8 cellular contexts compared by ENCODE assay signal in the genomic region with DNA sequence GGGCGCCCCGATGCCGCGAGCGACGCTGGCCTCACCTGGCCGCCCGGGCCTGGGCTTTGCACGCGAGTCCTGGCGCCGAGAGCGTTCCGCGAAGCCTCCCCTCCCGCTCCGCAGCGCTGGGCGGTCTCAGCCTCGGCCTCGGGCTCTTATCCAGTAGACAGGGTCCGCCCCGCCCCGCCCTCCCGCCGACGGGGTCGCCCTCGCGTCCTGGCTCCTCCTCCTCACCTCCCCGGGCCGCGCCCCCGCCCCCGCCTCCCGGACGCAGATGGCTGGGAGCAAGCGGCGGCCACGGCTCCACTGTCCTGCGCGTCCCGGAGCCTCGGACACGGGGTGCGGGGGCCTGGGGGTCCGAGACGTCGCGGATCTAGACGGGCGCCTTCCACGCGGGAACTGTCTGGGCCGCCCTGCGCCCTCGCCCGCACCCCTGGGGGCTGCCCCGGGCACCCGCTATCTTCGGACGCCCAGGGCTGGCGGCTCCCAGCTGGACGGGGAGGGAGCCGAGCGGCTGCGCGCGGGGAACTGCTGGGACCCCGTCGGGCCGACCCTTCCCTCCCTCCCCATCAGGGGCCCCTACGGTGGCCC. TPM values are rescaled to one million over a fixed set of nuclear protein-coding genes. Genes with fewer than 3 reads are reported as not detected.
A peak's percentile ranks its signal among the peaks of the same experiment; 100 is the strongest.
DNase-seq lines count a peak whose midpoint lies in the region; ATAC-seq, FAIRE-seq and TF ChIP-seq lines count a peak whose summit lies in the region.

A gene (minus strand): TSS at position 128 of the 582 bp plus-strand sequence. CDS start 2,243 bp downstream, outside the sequence.

- CTCF ChIA-PET in HepG2 (lab: Yijun Ruan, JAX; ENCODE audit: low intra/inter-chr PET ratio, low total read pairs), result no interaction called here

- H3K27me3 Mint-ChIP-seq in natural killer cell (ENCODE audit: low read depth in 2 of 2), result peaks cover 24 to 42% of the 10 kb centered on the region in 2 donors

- no TSS peak for BruUV-seq in HepG2 (replicated peaks; lab: Mats Ljungman, UMichigan)

- H3K27me3 ChIP-seq in right lobe of liver (peaks cover 10 to 26% of the 10 kb centered on the region in 2 donors), HepG2 (ENCODE audit: control insufficient read depth in 1 of 2, insufficient read depth in 2 of 2, low read length in 2 of 2) (peaks cover 18 to 66% of the 10 kb centered on the region in 2 experiments)

- TF ChIP-seq CTCF in right lobe of liver (IDR thresholded peaks at IDR 0.05), result no peak
- no peak for TF ChIP-seq CTCF in HepG2 (CRISPR knock-in tag; IDR thresholded peaks at IDR 0.05)
- no peak for TF ChIP-seq CTCF in natural killer cell (IDR thresholded peaks at IDR 0.05)

- FAIRE-seq in HepG2 (lab: Jason Lieb, UNC), result no peak

- H3K4me1 ChIP-seq in right lobe of liver (peaks cover 0 to 9% (median 0%) of the 10 kb centered on the region in 4 donors), HepG2 (ENCODE audit: insufficient read depth, low read length) (no peaks in the 10 kb centered on the region)

- no peak within 1 kb of the TSS for H3K9ac ChIP-seq in HepG2 (ENCODE audit: insufficient read depth, low read depth, low read length)

- in situ Hi-C loops in HepG2 (cut with HindIII; ENCODE audit: extremely low pct_ligation_motif_present, low pct_unique_long_range_greater_than_20kb), result no loop called here

- ATAC-seq in right lobe of liver, result peak in 3 of 4 donors; percentile 38 to 59 (median 41)
- no peak for ATAC-seq in HepG2
- ATAC-seq in natural killer cell, result peak; percentile 18 to 55 (median 43)
- no peak for ATAC-seq in HG03159 (IDR thresholded peaks at IDR 0.05; ENCODE audit: unreplicated experiment)

- DNase-seq in right lobe of liver (peak in 2 of 3 donors; percentile 49 to 59), HepG2 (ENCODE audit: low spot score) (no peak), ecto neural progenitor cell (ENCODE audit: low spot score) (peak; percentile 92), natural killer cell (no peak), NCI-H1417 treated with DMSO at 0.1 percent for 48 hours (lab: John Stamatoyannopoulos, UW) (no peak), NCI-H2107 (lab: John Stamatoyannopoulos, UW) (no peak), anterior cingulate cortex (lab: John Stamatoyannopoulos, UW) (no peak)

- H3K4me3 Mint-ChIP-seq in natural killer cell, result peak within 1 kb of the TSS; percentile 74

- no peak within 1 kb of the TSS for H3K4me3 ChIP-seq in right lobe of liver
- no peak within 1 kb of the TSS for H3K4me3 ChIP-seq in HepG2 (replicated peaks in 1 of 3; ENCODE audit: insufficient read depth in 1 of 3, low read depth in 2 of 3, low read length in 3 of 3)

- no peaks in the 10 kb centered on the region for H3K36me3 Mint-ChIP-seq in natural killer cell

- no peaks in the 10 kb centered on the region for H4K20me1 ChIP-seq in HepG2 (ENCODE audit: insufficient read depth, low read length)

- peaks cover 15 to 36% of the 10 kb centered on the region in 2 donors for H3K4me1 Mint-ChIP-seq in natural killer cell

- intact Hi-C loops in right lobe of liver (cut with DNase I), result no loop called here
- intact Hi-C loops in HepG2 (cut with micrococcal nuclease; ENCODE audit: unreplicated experiment), result no loop called here
- intact Hi-C loops in natural killer cell (cut with micrococcal nuclease), result no loop called here

- H3K4me2 ChIP-seq in HepG2 (ENCODE audit: low read depth, low read length), result no peak within 1 kb of the TSS

- POLR2A ChIA-PET in HepG2 (lab: Yijun Ruan, JAX), result no interaction called here

- no peak for TF ChIP-seq POLR2A in right lobe of liver (IDR thresholded peaks at IDR 0.05)
- no peak for TF ChIP-seq POLR2A in HepG2 (IDR thresholded peaks at IDR 0.05; ENCODE audit: insufficient read depth in 1 of 2, low read depth in 2 of 2, low read length in 2 of 2)

- TF ChIP-seq RAD21 in HepG2 (CRISPR knock-in tag; IDR thresholded peaks at IDR 0.05), result no peak

- TF ChIP-seq EP300 in HepG2 (IDR thresholded peaks at IDR 0.05; ENCODE audit: low read depth in 2 of 2, low read length in 2 of 2) (no peak), HepG2 (CRISPR knock-in tag; IDR thresholded peaks at IDR 0.05; ENCODE audit: borderline replicate concordance) (no peak)

- no peaks in the 10 kb centered on the region for H3K79me2 ChIP-seq in HepG2 (ENCODE audit: insufficient read depth, low read length)

- H3K27ac ChIP-seq in right lobe of liver (no peak within 1 kb of the TSS), HepG2 (ENCODE audit: extremely low read length, insufficient read depth, low read length) (no peak within 1 kb of the TSS)

- no CpG with 5 or more reads among the region's 73 CpGs for WGBS in right lobe of liver (ENCODE audit: insufficient coverage, low coverage, low lambda C conversion rate, missing lambda C conversion rate)
- 60% methylated on average over 1 of the region's 73 CpGs for WGBS in HepG2 (ENCODE audit: low lambda C conversion rate)

- H3K36me3 ChIP-seq in right lobe of liver (no peaks in the 10 kb centered on the region), HepG2 (replicated peaks in 1 of 2; ENCODE audit: control insufficient read depth in 1 of 2, insufficient read depth in 2 of 2, low read length in 2 of 2) (no peaks in the 10 kb centered on the region)

- no peaks in the 10 kb centered on the region for H3K9me3 Mint-ChIP-seq in natural killer cell

- H3K9me3 ChIP-seq in right lobe of liver (no peaks in the 10 kb centered on the region), HepG2 (ENCODE audit: low read length) (no peaks in the 10 kb centered on the region)

- no peak within 1 kb of the TSS for H3K27ac Mint-ChIP-seq in natural killer cell

- no peak within 1 kb of the TSS for H2AFZ ChIP-seq in HepG2 (ENCODE audit: low read length)

TF ChIP-seq in HepG2, 621 proteins besides CTCF, POLR2A, EP300 and RAD21 (continues in another document):
- TF ChIP-seq EEA1 (CRISPR knock-in tag; IDR thresholded peaks at IDR 0.05; ENCODE audit: borderline replicate concordance) (no peak), HNRNPUL1 (IDR thresholded peaks at IDR 0.05; ENCODE audit: low read depth, low read length) (no peak), ZNF772 (CRISPR knock-in tag; IDR thresholded peaks at IDR 0.05) (no peak), ZNF24 (IDR thresholded peaks at IDR 0.05) (no peak), ZSCAN31 (CRISPR knock-in tag; IDR thresholded peaks at IDR 0.05; ENCODE audit: low read depth) (no peak), ZNF569 (CRISPR knock-in tag; IDR thresholded peaks at IDR 0.05; ENCODE audit: borderline replicate concordance) (no peak), ZNF34 (CRISPR knock-in tag; IDR thresholded peaks at IDR 0.05; ENCODE audit: borderline replicate concordance) (no peak), ZKSCAN1 (IDR thresholded peaks at IDR 0.05; ENCODE audit: low read length) (no peak), STAT5B (CRISPR knock-in tag; IDR thresholded peaks at IDR 0.05) (no peak)
- TF ChIP-seq, protein P1, sequence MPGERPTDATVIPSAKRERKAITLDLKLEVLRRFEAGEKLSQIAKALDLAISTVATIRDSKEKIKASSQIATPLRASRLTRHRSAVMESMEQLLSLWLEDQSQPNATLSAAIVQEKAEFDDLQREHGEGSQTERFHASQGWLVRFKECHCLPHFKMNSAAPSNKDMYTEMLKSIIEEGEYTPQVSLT (CRISPR knock-in tag; IDR thresholded peaks at IDR 0.05; ENCODE audit: borderline replicate concordance, low read depth), result no peak

RNA-seq across cellular contexts. Expression of the gene that starts here (rescaled TPM):
- total RNA-seq in right lobe of liver, result not detected
- not detected in 2 replicates for total RNA-seq in HepG2 (2016; rRNA removed; fragmentation: Illumina TruSeq; extraction: Trizol)
- not detected in 2 replicates for total RNA-seq in HepG2 (2016; cell fraction: cytosol; rRNA removed; fragmentation: Illumina TruSeq; extraction: Trizol; ENCODE audit: low read depth)
- total RNA-seq in HepG2 (2016; cell fraction: insoluble cytoplasmic fraction; rRNA removed; fragmentation: Illumina TruSeq; extraction: Trizol), result not detected in 2 replicates
- total RNA-seq in HepG2 (2016; cell fraction: membrane; rRNA removed; fragmentation: Illumina TruSeq; extraction: Trizol), result not detected in 2 replicates
- total RNA-seq in HepG2 (2016; cell fraction: nucleus; rRNA removed; fragmentation: Illumina TruSeq; extraction: Trizol), result not detected in 2 replicates
- polyA plus RNA-seq in HepG2 (2011; rRNA removed), result 0.01 and 0.12 TPM in 2 replicates
- 0.03 and 0.06 TPM in 2 replicates for polyA plus RNA-seq in HepG2 (2011; cell fraction: cytosol; rRNA removed)
- polyA plus RNA-seq in HepG2 (2011; cell fraction: nucleus; rRNA removed), result 0.18 and 0.36 TPM in 2 replicates
- polyA plus RNA-seq in HepG2 (2012), result 0.15 and 0.17 TPM in 2 replicates
- not detected in 2 replicates for polyA plus RNA-seq in HepG2 (2016; cell fraction: cytosol; fragmentation: Illumina TruSeq; extraction: Trizol; ENCODE audit: low read depth)
- polyA plus RNA-seq in HepG2 (2016; cell fraction: insoluble cytoplasmic fraction; fragmentation: Illumina TruSeq; extraction: Trizol; ENCODE audit: low read depth), result not detected in 2 replicates
- not detected in 2 replicates for polyA plus RNA-seq in HepG2 (2016; cell fraction: membrane; fragmentation: Illumina TruSeq; extraction: Trizol; ENCODE audit: low read depth)
- polyA plus RNA-seq in HepG2 (2016; cell fraction: nucleus; fragmentation: Illumina TruSeq; extraction: Trizol; ENCODE audit: insufficient read depth, low read depth), result not detected in 2 replicates
- 0.12 and 0.14 TPM in 2 replicates for polyA minus RNA-seq in HepG2 (2011; rRNA and poly(A)+ RNA removed; ENCODE audit: low replicate concordance)
- polyA minus RNA-seq in HepG2 (2011; cell fraction: cytosol; rRNA and poly(A)+ RNA removed), result not detected in 2 replicates
- polyA minus RNA-seq in HepG2 (2011; cell fraction: nucleus; rRNA and poly(A)+ RNA removed), result 0.12 TPM in 1 of 2 replicates, not detected in the other
- not detected for total RNA-seq in natural killer cell

Comparison
In these comparisons a context has a peak if more than half of its experiments do, and no peak if none do; other contexts are left out.
1. Peak in DNase-seq and ATAC-seq in right lobe of liver; RNA of the gene not detected or under 1 TPM.
2. Peak in ATAC-seq in natural killer cell; RNA of the gene not detected or under 1 TPM.